In the genomic region with DNA sequence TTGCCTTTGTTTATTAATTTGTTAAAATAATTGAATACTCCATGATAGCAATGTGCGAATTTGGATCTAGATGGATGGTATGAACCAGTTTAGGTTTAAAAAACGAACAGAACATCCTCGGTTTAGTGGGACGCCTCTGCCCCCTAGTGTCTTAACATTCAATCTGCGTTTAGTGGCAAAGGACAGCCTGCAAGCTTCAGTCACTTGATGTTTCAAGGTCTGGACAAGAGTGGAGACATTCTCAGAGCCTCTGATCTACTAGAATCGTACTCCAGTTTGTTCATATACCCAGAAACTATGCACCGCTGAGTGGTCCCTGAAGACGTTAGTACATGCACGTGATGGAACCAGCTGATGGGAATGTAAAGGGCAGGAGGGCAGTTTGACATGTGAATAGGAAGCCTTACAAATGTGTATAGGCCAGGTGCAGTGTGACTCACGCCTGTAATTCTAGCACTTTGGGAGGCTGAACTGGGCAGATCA, we compare ENCODE assay signal across 8 cellular contexts. TPM values are rescaled to one million over a fixed set of nuclear protein-coding genes. Genes with fewer than 3 reads are reported as not detected.
A peak's percentile ranks its signal among the peaks of the same experiment; 100 is the strongest.
DNase-seq lines count a peak whose midpoint lies in the region; ATAC-seq, FAIRE-seq and TF ChIP-seq lines count a peak whose summit lies in the region.

No MANE protein-coding gene starts in this region.

- H3K23ac ChIP-seq in H1 (ENCODE audit: insufficient read length) = no peak overlapping the region

- POLR2A ChIA-PET in H1 (lab: Charles Lee; ENCODE audit: partially characterized antibody) = no interaction called here

- no peak overlapping the region for H3K27ac ChIP-seq in H1 (ENCODE audit: low read depth, low read length)

- no peaks in the 10 kb centered on the region; a peak in 1 of 7 replicates for H3K4me1 ChIP-seq in H1 (replicated peaks in 1 of 4; ENCODE audit: control insufficient read depth in 3 of 4, insufficient read depth in 4 of 4, low read length in 3 of 4)

- no peak overlapping the region for H3K56ac ChIP-seq in H1 (replicated peaks; ENCODE audit: insufficient read length, low read depth, low read length)

- TF ChIP-seq POLR2A in H1 (IDR thresholded peaks at IDR 0.05; ENCODE audit: control extremely low read depth in 1 of 2, low read depth in 2 of 2, low read length in 2 of 2) = no peak

- H2AK5ac ChIP-seq in H1 (ENCODE audit: low read depth, low read length) = no peak overlapping the region

- H3K36me3 ChIP-seq in H1 (ENCODE audit: control insufficient read depth in 2 of 4, insufficient read depth in 4 of 4, low read length in 3 of 4) = no peaks in the 10 kb centered on the region

- WGBS in H1 (ENCODE audit: extremely low coverage in 1 of 2, insufficient coverage in 1 of 2, insufficient read length in 1 of 2, insufficient replicate concordance in 2 of 2, low coverage in 1 of 2, low lambda C conversion rate in 2 of 2, missing lambda C conversion rate in 1 of 2), 2 experiments = 22% methylated on average over 10 of the region's 10 CpGs; no CpG with 5 or more reads in 1 of the 2 experiments

- H2AFZ ChIP-seq in H1 (ENCODE audit: low read length) = no peak overlapping the region

- peak; percentile 43 for DNase-seq in COLO668 (lab: John Stamatoyannopoulos, UW; ENCODE audit: unreplicated experiment)
- DNase-seq in NCI-H526 treated with DMSO at 0.1 percent for 48 hours (lab: John Stamatoyannopoulos, UW) = peak; percentile 70
- peak; percentile 36 for DNase-seq in activated CD4-positive, alpha-beta T cell treated with anti-CD3 and anti-CD28 coated beads, Interleukin-2, amount 50 U/mL, for 1 hour
- DNase-seq in H1 (ENCODE audit: low read depth in 1 of 2, low spot score in 2 of 2) = peak in 1 of 2 experiments; percentile 70
- DNase-seq in mesothelial cell of epicardium (ENCODE audit: low spot score in 2 of 2, unreplicated experiment in 2 of 2) = peak in 1 of 2 experiments; percentile 61
- peak; percentile 93 for DNase-seq in superior temporal gyrus (ENCODE audit: extremely low spot score)

- H4K20me1 ChIP-seq in H1 (replicated peaks in 1 of 2; ENCODE audit: control insufficient read depth in 1 of 2, insufficient read depth in 2 of 2, low read length in 2 of 2) = no peaks in the 10 kb centered on the region

- no peak overlapping the region for H3K14ac ChIP-seq in H1 (ENCODE audit: insufficient read length)

- H3K79me2 ChIP-seq in H1 (ENCODE audit: control insufficient read depth in 1 of 2, insufficient read depth in 2 of 2, low read length in 2 of 2) = no peaks in the 10 kb centered on the region

- no peaks in the 10 kb centered on the region for H3K9me3 ChIP-seq in H1 (ENCODE audit: insufficient read depth in 2 of 2, low read depth in 1 of 2, low read length in 1 of 2)

- no peak overlapping the region for H2BK120ac ChIP-seq in H1 (replicated peaks; ENCODE audit: low read depth, low read length)

- H3K27me3 ChIP-seq in H1 (replicated peaks in 1 of 4; ENCODE audit: control insufficient read depth in 3 of 4, extremely low read depth in 1 of 4, insufficient read depth in 3 of 4, low read length in 3 of 4) = no peaks in the 10 kb centered on the region

- H3K4me2 ChIP-seq in H1 (ENCODE audit: insufficient read depth in 1 of 2, low read depth in 2 of 2, low read length in 2 of 2) = no peak overlapping the region

- peak; percentile 45 to 94 (median 80) for TF ChIP-seq CTCF in H1 (IDR thresholded peaks at IDR 0.05; ENCODE audit: control extremely low read depth in 1 of 3, insufficient read depth in 1 of 3, low read depth in 1 of 3, low read length in 3 of 3)
- peak; percentile 68 for TF ChIP-seq CTCF in mesothelial cell of epicardium (IDR thresholded peaks at IDR 0.05; ENCODE audit: unreplicated experiment)

- peak; percentile 86 for FAIRE-seq in H1 (lab: Jason Lieb, UNC)

- H2BK15ac ChIP-seq in H1 (ENCODE audit: low read length) = 0 out of 2 replicates have a peak overlapping the region, but pooled peaks have one; percentile 81

- no peak overlapping the region for H3K4me3 ChIP-seq in H1 (ENCODE audit: extremely low read depth in 1 of 4, insufficient read depth in 2 of 4, low read depth in 3 of 4, low read length in 4 of 4)

- no peak overlapping the region for H3K27ac Mint-ChIP-seq in mesothelial cell of epicardium

- no peaks in the 10 kb centered on the region for H3K23me2 ChIP-seq in H1 (ENCODE audit: low read depth, low read length)

- no peak overlapping the region for H3K9ac ChIP-seq in H1 (replicated peaks in 1 of 4; ENCODE audit: extremely low read depth in 1 of 4, low read depth in 3 of 4, low read length in 3 of 4)

- no peaks in the 10 kb centered on the region for H3K36me3 Mint-ChIP-seq in mesothelial cell of epicardium

- no peak overlapping the region for H4K91ac ChIP-seq in H1 (replicated peaks; ENCODE audit: insufficient read length, low read length)

- H3K4me1 Mint-ChIP-seq in mesothelial cell of epicardium = no peaks in the 10 kb centered on the region

- H4K5ac ChIP-seq in H1 (ENCODE audit: insufficient read length, low read depth, low read length) = no peak overlapping the region

- H3K9me3 Mint-ChIP-seq in mesothelial cell of epicardium = no peaks in the 10 kb centered on the region

- H3K18ac ChIP-seq in H1 (ENCODE audit: extremely low read depth, low read length) = no peak overlapping the region

- no peak overlapping the region for H2BK12ac ChIP-seq in H1 (ENCODE audit: low read depth, low read length)

- peaks cover 15% of the 10 kb centered on the region for H3K27me3 Mint-ChIP-seq in mesothelial cell of epicardium (ENCODE audit: low read depth)

- H3K4me3 Mint-ChIP-seq in mesothelial cell of epicardium = no peak overlapping the region

- no peaks in the 10 kb centered on the region for H3K79me1 ChIP-seq in H1 (ENCODE audit: low read depth, low read length)

- H2BK5ac ChIP-seq in H1 (ENCODE audit: low read depth, low read length) = no peak overlapping the region

- H4K8ac ChIP-seq in H1 (ENCODE audit: extremely low read depth, insufficient read depth, low read length) = no peak overlapping the region

- H2BK20ac ChIP-seq in H1 (ENCODE audit: low read length) = 0 out of 2 replicates have a peak overlapping the region, but pooled peaks have one; percentile 9

- peak; percentile 84 for ATAC-seq in GM19467 (IDR thresholded peaks at IDR 0.05; ENCODE audit: unreplicated experiment)
- ATAC-seq in HG03565 (IDR thresholded peaks at IDR 0.05; ENCODE audit: unreplicated experiment) = peak; percentile 70

- H3K4ac ChIP-seq in H1 (replicated peaks; ENCODE audit: insufficient read length, low read depth, low read length) = no peak overlapping the region

- peak; percentile 96 for TF ChIP-seq RAD21 in H1 (IDR thresholded peaks at IDR 0.05 in 1 of 2, conservative IDR thresholded peaks at IDR 0.05 in 1 of 2; ENCODE audit: low read depth in 2 of 2, low read length in 2 of 2)

- TF ChIP-seq EP300 in H1 (IDR thresholded peaks at IDR 0.05; ENCODE audit: borderline replicate concordance in 1 of 2, low read depth in 2 of 2, low read length in 2 of 2) = no peak

- CTCF ChIA-PET in H1 (lab: Charles Lee; ENCODE audit: partially characterized antibody) = interaction anchor here (0.6 to 3.8 kb wide), 36 partner anchors 9 to 1006 kb away, joined by 3 to 43 read pairs (median 4); no protein-coding TSS in a partner anchor

TF ChIP-seq in H1, 55 proteins besides CTCF, POLR2A, EP300 and RAD21:
- TF ChIP-seq CEBPB (IDR thresholded peaks at IDR 0.05; ENCODE audit: low read depth, low read length) (no peak), ATF3 (IDR thresholded peaks at IDR 0.05; ENCODE audit: insufficient read depth, low read depth, low read length) (no peak), JUND (IDR thresholded peaks at IDR 0.05; ENCODE audit: low read length) (peak; percentile 34; the same call in 1 of the 2 replicates), TEAD4 (IDR thresholded peaks at IDR 0.05; ENCODE audit: low read depth, low read length) (0 out of 2 replicates have a peak, but pooled peaks have one; percentile 2)

RNA-seq across cellular contexts. Expression of gene ATP13A4, which starts 17.8 kb away (rescaled TPM):
- not detected in 2 replicates for total RNA-seq in H1 (2021; fragmentation: NEBNext Ultra II Directional; extraction: Animal tissue kit (Norgen Biotek cat#: 25700))
- 0.06 and 0.12 TPM in 2 replicates for polyA plus RNA-seq in H1 (2011; rRNA removed)
- 0.06 TPM for polyA plus RNA-seq in H1 (2011; cell fraction: cytosol; rRNA removed)
- polyA plus RNA-seq in H1 (2011; cell fraction: nucleus; rRNA removed) = 0.09 TPM
- polyA plus RNA-seq in H1 (2012, experiment 1 of 2) = 0.12 to 0.19 TPM in 2 of 4 replicates, not detected in the others
- polyA plus RNA-seq in H1 (2012, experiment 2 of 2) = not detected
- 0.04 TPM for polyA plus RNA-seq in H1 (2013, experiment 1 of 2)
- polyA plus RNA-seq in H1 (2013, experiment 2 of 2) = 0.04 TPM
- polyA minus RNA-seq in H1 (2011; rRNA and poly(A)+ RNA removed) = 0.06 and 0.22 TPM in 2 replicates
- not detected for polyA minus RNA-seq in H1 (2011; cell fraction: cytosol; rRNA and poly(A)+ RNA removed)
- not detected for polyA minus RNA-seq in H1 (2011; cell fraction: nucleus; rRNA and poly(A)+ RNA removed)
- total RNA-seq in mesothelial cell of epicardium = 1.9 to 2.0 TPM (median 2.0 TPM) in 3 replicates

RNA-seq across cellular contexts. Expression of gene OPA1, which starts 20.5 kb away (rescaled TPM):
- 109 and 114 TPM in 2 replicates for total RNA-seq in H1 (2021; fragmentation: NEBNext Ultra II Directional; extraction: Animal tissue kit (Norgen Biotek cat#: 25700))
- 15.1 and 20.3 TPM in 2 replicates for polyA plus RNA-seq in H1 (2011; rRNA removed)
- polyA plus RNA-seq in H1 (2011; cell fraction: cytosol; rRNA removed) = 25.3 TPM
- 25.1 TPM for polyA plus RNA-seq in H1 (2011; cell fraction: nucleus; rRNA removed)
- polyA plus RNA-seq in H1 (2012, experiment 1 of 2) = 44.9 to 98.6 TPM (median 58.0 TPM) in 4 replicates
- 1.9 TPM for polyA plus RNA-seq in H1 (2012, experiment 2 of 2)
- polyA plus RNA-seq in H1 (2013, experiment 1 of 2) = 56.9 TPM
- polyA plus RNA-seq in H1 (2013, experiment 2 of 2) = 56.9 TPM
- 142 and 164 TPM in 2 replicates for polyA minus RNA-seq in H1 (2011; rRNA and poly(A)+ RNA removed)
- polyA minus RNA-seq in H1 (2011; cell fraction: cytosol; rRNA and poly(A)+ RNA removed) = 80.7 TPM
- polyA minus RNA-seq in H1 (2011; cell fraction: nucleus; rRNA and poly(A)+ RNA removed) = 145 TPM
- total RNA-seq in mesothelial cell of epicardium = 53.4 to 60.1 TPM (median 58.7 TPM) in 3 replicates
